ENCODE assay signal across 17 cellular contexts in the genomic region with DNA sequence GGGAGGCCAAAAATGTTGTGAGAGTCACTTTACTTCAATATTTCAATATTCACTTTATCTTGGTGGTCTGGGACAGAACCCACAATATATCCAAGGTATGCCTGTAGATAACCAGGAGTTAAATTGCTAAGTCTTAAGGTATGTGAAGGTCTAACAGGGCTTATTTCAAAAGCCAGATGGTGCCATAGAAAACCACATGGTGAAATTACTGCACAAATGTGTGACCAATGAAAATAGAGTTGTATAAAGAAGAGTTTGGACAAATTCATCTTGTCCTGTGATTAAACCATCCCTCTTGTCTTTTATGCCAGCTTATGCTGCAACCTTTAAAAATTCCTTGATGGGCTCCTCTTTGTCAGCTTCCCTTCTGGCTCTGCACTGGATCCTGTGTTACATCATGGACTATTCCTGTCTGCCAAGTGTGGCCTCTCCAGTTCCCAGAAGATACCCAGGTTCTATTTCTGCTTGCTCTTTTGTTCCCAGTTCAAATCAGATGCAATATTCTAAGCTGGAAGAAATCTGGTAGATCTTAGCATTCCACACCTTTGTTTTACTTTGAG. TPM values are rescaled to one million over a fixed set of nuclear protein-coding genes. Genes with fewer than 3 reads are reported as not detected.
DNase-seq lines count a peak whose midpoint lies in the region; ATAC-seq, FAIRE-seq and TF ChIP-seq lines count a peak whose summit lies in the region.
"Had no signal": no experiment of that assay in that cellular context is flagged by ENCODE, and none has a peak within 500 bp of the region (broad histone marks: within the 10 kb centered on the region; RNA-seq: fewer than 3 reads in every experiment).

No MANE protein-coding gene starts in this region.

- ATAC-seq in HG02798 (IDR thresholded peaks at IDR 0.05; ENCODE audit: poor library complexity, unreplicated experiment), result no peak
- ATAC-seq: GM23338 had no signal

- H3K27me3 ChIP-seq in GM23248 (replicated peaks; ENCODE audit: insufficient read depth), result no peaks in the 10 kb centered on the region
- H3K27me3 ChIP-seq in astrocyte (ENCODE audit: insufficient read depth, low read length), result no peaks in the 10 kb centered on the region
- H3K27me3 ChIP-seq in smooth muscle cell (ENCODE audit: low read depth), result no peaks in the 10 kb centered on the region
- H3K27me3 ChIP-seq in SJCRH30, result no peaks in the 10 kb centered on the region
- H3K27me3 ChIP-seq: BLaER1 treated with 17β-estradiol and CSF1 and Interleukin-3, amounts not matched to agents 10 nM and 100 nM had no signal

- peaks cover 6% of the 10 kb centered on the region for H3K4me1 Mint-ChIP-seq in astrocyte (ENCODE audit: low read depth, unreplicated experiment)

- TF ChIP-seq CTCF in astrocyte (IDR thresholded peaks at IDR 0.05; ENCODE audit: insufficient read depth, low read depth, low read length) (no peak), fibroblast of the aortic adventitia (IDR thresholded peaks at IDR 0.05; ENCODE audit: insufficient read depth, low read length) (no peak), smooth muscle cell (IDR thresholded peaks at IDR 0.05; ENCODE audit: borderline replicate concordance, insufficient read depth, poor library complexity, severe bottlenecking) (no peak)

- H4K20me1 ChIP-seq in GM23248 (ENCODE audit: insufficient read depth), result 0 out of 2 replicates have a peak, but pooled peaks cover 9% of the 10 kb centered on the region
- H4K20me1 ChIP-seq in astrocyte (ENCODE audit: insufficient read depth, low read length), result peaks cover 24% of the 10 kb centered on the region
- peaks cover 40% of the 10 kb centered on the region for H4K20me1 ChIP-seq in smooth muscle cell (ENCODE audit: low read depth)
- H4K20me1 ChIP-seq: BLaER1 treated with 17β-estradiol and CSF1 and Interleukin-3, amounts not matched to agents 10 nM and 100 nM had no signal

- in situ Hi-C loops in GM23248 (cut with MboI), result no loop called here

- H3K36me3 Mint-ChIP-seq in astrocyte (ENCODE audit: low read depth, unreplicated experiment), result peaks cover 18% of the 10 kb centered on the region

- H3K4me2 ChIP-seq in GM23248 (ENCODE audit: unreplicated experiment) (no peak overlapping the region), astrocyte (ENCODE audit: low read length) (no peak overlapping the region), smooth muscle cell (peak overlapping the region; percentile 14)
- H3K4me2 ChIP-seq: BLaER1 treated with 17β-estradiol and CSF1 and Interleukin-3, amounts not matched to agents 10 nM and 100 nM; GM23338 had no signal

- peaks cover 26% of the 10 kb centered on the region for H3K4me1 ChIP-seq in GM23248 (ENCODE audit: insufficient read depth)
- H3K4me1 ChIP-seq in astrocyte (ENCODE audit: insufficient read depth, low read length), result peaks cover 7% of the 10 kb centered on the region
- H3K4me1 ChIP-seq in smooth muscle cell (ENCODE audit: low read depth), result no peaks in the 10 kb centered on the region
- no peaks in the 10 kb centered on the region for H3K4me1 ChIP-seq in SJCRH30

- H3K9ac ChIP-seq in GM23248 (no peak overlapping the region), astrocyte (ENCODE audit: low read length) (no peak overlapping the region), smooth muscle cell (ENCODE audit: low read depth) (no peak overlapping the region)
- H3K9ac ChIP-seq: BLaER1 treated with 17β-estradiol and CSF1 and Interleukin-3, amounts not matched to agents 10 nM and 100 nM had no signal

- H3K79me2 ChIP-seq in GM23248 (ENCODE audit: insufficient read depth) (peaks cover 98% of the 10 kb centered on the region), astrocyte (ENCODE audit: insufficient read depth, low read length) (peaks cover 10% of the 10 kb centered on the region), smooth muscle cell (ENCODE audit: low read depth) (peaks cover 65% of the 10 kb centered on the region)

- H3K9me3 Mint-ChIP-seq in astrocyte (ENCODE audit: unreplicated experiment), result peaks cover 5% of the 10 kb centered on the region
- H3K9me3 Mint-ChIP-seq: GM23338 had no signal

- H3K27ac ChIP-seq in GM23248 (0 out of 2 replicates have a peak overlapping the region, but pooled peaks have one; percentile 12), astrocyte (ENCODE audit: low read depth, low read length) (no peak overlapping the region), smooth muscle cell (ENCODE audit: low read depth) (peak overlapping the region; percentile 31), SJCRH30 (no peak overlapping the region)
- H3K27ac ChIP-seq: BLaER1 treated with 17β-estradiol and CSF1 and Interleukin-3, amounts not matched to agents 10 nM and 100 nM; HL-60 had no signal

- H3F3A ChIP-seq in GM23248 (ENCODE audit: insufficient read depth) (peaks cover 37% of the 10 kb centered on the region), smooth muscle cell (ENCODE audit: low read depth) (peaks cover 12% of the 10 kb centered on the region)

- no peak overlapping the region for H3K27ac Mint-ChIP-seq in astrocyte (ENCODE audit: unreplicated experiment)
- H3K27ac Mint-ChIP-seq: GM23338 had no signal

- DNase-seq in GM23248, result peak; percentile 55
- peak; percentile 84 for DNase-seq in astrocyte (ENCODE audit: low read depth)
- peak; percentile 69 for DNase-seq in fibroblast of the aortic adventitia (ENCODE audit: low read depth)
- DNase-seq in smooth muscle cell (lab: John Stamatoyannopoulos, UW; ENCODE audit: unreplicated experiment), result no peak
- DNase-seq in SJCRH30, result no peak
- DNase-seq in activated T-cell treated with anti-CD3 and anti-CD28 coated beads, Interleukin-2, amount 50 U/mL, for 48 hours, result no peak
- DNase-seq: GF-D8, KBM-7, NCI-H1092, NCI-H1694 treated with DMSO at 0.1 percent for 48 hours, NCI-H2171 treated with DMSO at 0.1 percent for 48 hours, NCI-H524, RPMI8226 had no signal

- no peaks in the 10 kb centered on the region for H3K9me2 ChIP-seq in GM23248 (ENCODE audit: insufficient read depth)

- H3K4me3 ChIP-seq in GM23248 (no peak overlapping the region), astrocyte (ENCODE audit: insufficient read depth, low read depth, low read length) (no peak overlapping the region), fibroblast of the aortic adventitia (ENCODE audit: low read depth, low read length) (no peak overlapping the region), smooth muscle cell (no peak overlapping the region), SJCRH30 (no peak overlapping the region)
- H3K4me3 ChIP-seq: BLaER1 treated with 17β-estradiol and CSF1 and Interleukin-3, amounts not matched to agents 10 nM and 100 nM; GM23338 had no signal

- H2AFZ ChIP-seq in GM23248, result no peak overlapping the region
- H2AFZ ChIP-seq in astrocyte (ENCODE audit: low read depth, low read length), result no peak overlapping the region
- no peak overlapping the region for H2AFZ ChIP-seq in smooth muscle cell (ENCODE audit: low read depth)
- H2AFZ ChIP-seq: GM23338 had no signal

- no peak overlapping the region for H3K4me3 Mint-ChIP-seq in astrocyte (ENCODE audit: unreplicated experiment)
- H3K4me3 Mint-ChIP-seq: GM23338 had no signal

- H3K9me3 ChIP-seq in GM23248 (ENCODE audit: low read depth) (no peaks in the 10 kb centered on the region), astrocyte (ENCODE audit: insufficient read depth, low read depth, low read length) (no peaks in the 10 kb centered on the region), smooth muscle cell (replicated peaks; ENCODE audit: low read depth) (no peaks in the 10 kb centered on the region), SJCRH30 (replicated peaks) (peaks cover 8% of the 10 kb centered on the region)

- no peak for FAIRE-seq in astrocyte (lab: Jason Lieb, UNC)

- H3K27me3 Mint-ChIP-seq in astrocyte (ENCODE audit: low read depth, unreplicated experiment), result no peaks in the 10 kb centered on the region

- H3K36me3 ChIP-seq in GM23248 (ENCODE audit: low read depth), result peaks cover 31% of the 10 kb centered on the region; the same call in 1 of the 2 replicates
- H3K36me3 ChIP-seq in astrocyte (ENCODE audit: insufficient read depth, low read length), result no peaks in the 10 kb centered on the region
- H3K36me3 ChIP-seq in smooth muscle cell (ENCODE audit: low read depth), result peaks cover 21% of the 10 kb centered on the region
- peaks cover 67% of the 10 kb centered on the region for H3K36me3 ChIP-seq in SJCRH30
- H3K36me3 ChIP-seq: BLaER1 treated with 17β-estradiol and CSF1 and Interleukin-3, amounts not matched to agents 10 nM and 100 nM had no signal

RNA-seq across cellular contexts. Expression of a gene that starts 46.8 kb away (rescaled TPM):
- total RNA-seq in GM23248 (2014; rRNA removed; shearing (Covaris generic)), result 126 and 128 TPM in 2 replicates
- 187 and 191 TPM in 2 replicates for polyA plus RNA-seq in GM23248 (2016; fragmentation: Nextera tagmentation; extraction: Ambion mirVana)
- total RNA-seq in astrocyte, result 67.8 and 71.7 TPM in 2 replicates
- 31.5 and 61.5 TPM in 2 replicates for total RNA-seq in fibroblast of the aortic adventitia (ENCODE audit: low replicate concordance)
- 292 and 302 TPM in 2 replicates for total RNA-seq in smooth muscle cell
- 230 and 309 TPM in 2 replicates for polyA plus RNA-seq in smooth muscle cell
- 60.9 and 67.4 TPM in 2 replicates for total RNA-seq in SJCRH30 (2014; rRNA removed; shearing (Covaris generic))

Comparison
In these comparisons a context has a peak if more than half of its experiments do, and no peak if none do; other contexts are left out.
1. DNase-seq: peak in GM23248 (single experiment), astrocyte (single experiment) and fibroblast of the aortic adventitia (single experiment); none in smooth muscle cell (single experiment), SJCRH30 (0 of 2) and activated T-cell treated with anti-CD3 and anti-CD28 coated beads, Interleukin-2, amount 50 U/mL, for 48 hours (0 of 2).
2. H3K27ac ChIP-seq: peak in GM23248 (single experiment) and smooth muscle cell (single experiment); none in astrocyte (single experiment) and SJCRH30 (single experiment).